ENCODE assay signal across 1 cellular context in the genomic region with DNA sequence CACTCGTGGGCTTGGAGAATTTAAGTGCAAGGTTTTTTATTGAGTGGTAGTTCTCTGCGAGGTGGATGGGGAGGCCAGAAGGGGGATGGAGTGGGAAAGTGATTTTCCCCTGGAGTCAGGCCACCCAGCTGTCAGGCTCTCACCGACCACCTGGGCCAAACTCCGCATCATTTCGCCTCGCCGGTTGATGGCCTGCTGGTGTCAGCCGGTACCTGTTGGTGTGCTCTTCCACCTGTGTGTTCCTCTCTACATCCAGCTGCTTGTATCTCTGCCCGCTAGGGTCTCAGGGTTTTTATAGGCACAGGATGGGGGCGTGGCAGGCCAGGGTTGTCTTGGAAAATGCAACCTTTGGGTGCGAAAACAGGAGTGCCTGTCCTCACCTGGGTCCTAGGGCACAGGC.
TF ChIP-seq lines count a peak whose summit lies in the region.

No MANE protein-coding gene starts in this region.

TF ChIP-seq in WTC11, 78 proteins besides CTCF, POLR2A, EP300 and RAD21 (continued from another document):
- TF ChIP-seq, protein P1, sequence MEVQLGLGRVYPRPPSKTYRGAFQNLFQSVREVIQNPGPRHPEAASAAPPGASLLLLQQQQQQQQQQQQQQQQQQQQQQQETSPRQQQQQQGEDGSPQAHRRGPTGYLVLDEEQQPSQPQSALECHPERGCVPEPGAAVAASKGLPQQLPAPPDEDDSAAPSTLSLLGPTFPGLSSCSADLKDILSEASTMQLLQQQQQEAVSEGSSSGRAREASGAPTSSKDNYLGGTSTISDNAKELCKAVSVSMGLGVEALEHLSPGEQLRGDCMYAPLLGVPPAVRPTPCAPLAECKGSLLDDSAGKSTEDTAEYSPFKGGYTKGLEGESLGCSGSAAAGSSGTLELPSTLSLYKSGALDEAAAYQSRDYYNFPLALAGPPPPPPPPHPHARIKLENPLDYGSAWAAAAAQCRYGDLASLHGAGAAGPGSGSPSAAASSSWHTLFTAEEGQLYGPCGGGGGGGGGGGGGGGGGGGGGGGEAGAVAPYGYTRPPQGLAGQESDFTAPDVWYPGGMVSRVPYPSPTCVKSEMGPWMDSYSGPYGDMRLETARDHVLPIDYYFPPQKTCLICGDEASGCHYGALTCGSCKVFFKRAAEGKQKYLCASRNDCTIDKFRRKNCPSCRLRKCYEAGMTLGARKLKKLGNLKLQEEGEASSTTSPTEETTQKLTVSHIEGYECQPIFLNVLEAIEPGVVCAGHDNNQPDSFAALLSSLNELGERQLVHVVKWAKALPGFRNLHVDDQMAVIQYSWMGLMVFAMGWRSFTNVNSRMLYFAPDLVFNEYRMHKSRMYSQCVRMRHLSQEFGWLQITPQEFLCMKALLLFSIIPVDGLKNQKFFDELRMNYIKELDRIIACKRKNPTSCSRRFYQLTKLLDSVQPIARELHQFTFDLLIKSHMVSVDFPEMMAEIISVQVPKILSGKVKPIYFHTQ (CRISPR knock-in tag; IDR thresholded peaks at IDR 0.05) = no peak
- TF ChIP-seq, protein P2, sequence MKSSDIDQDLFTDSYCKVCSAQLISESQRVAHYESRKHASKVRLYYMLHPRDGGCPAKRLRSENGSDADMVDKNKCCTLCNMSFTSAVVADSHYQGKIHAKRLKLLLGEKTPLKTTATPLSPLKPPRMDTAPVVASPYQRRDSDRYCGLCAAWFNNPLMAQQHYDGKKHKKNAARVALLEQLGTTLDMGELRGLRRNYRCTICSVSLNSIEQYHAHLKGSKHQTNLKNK (CRISPR knock-in tag; IDR thresholded peaks at IDR 0.05) = no peak
- TF ChIP-seq NR1H2 (CRISPR knock-in tag; IDR thresholded peaks at IDR 0.05) = no peak
- TF ChIP-seq ZNF263 (CRISPR knock-in tag; IDR thresholded peaks at IDR 0.05; ENCODE audit: low read depth) = no peak
